Comparison of ENCODE assay signal across 2 cellular contexts in genomic region chr9:129485140-129485758, GRCh38.
TF ChIP-seq lines count a peak whose summit lies in the region.

No MANE protein-coding gene starts in this region.

TF ChIP-seq in K562, 482 proteins besides CTCF, POLR2A, EP300 and RAD21:
- TF ChIP-seq ZBTB33 (CRISPR knock-in tag; IDR thresholded peaks at IDR 0.05) = peak; percentile 1; the same call in 1 of the 2 replicates
- TF ChIP-seq MTA3 (IDR thresholded peaks at IDR 0.05; ENCODE audit: borderline replicate concordance) = no peak
- no peak for TF ChIP-seq SMARCC2 (IDR thresholded peaks at IDR 0.05; ENCODE audit: low read depth)
- no peak for TF ChIP-seq MNT (conservative IDR thresholded peaks at IDR 0.05)
- TF ChIP-seq HIVEP1 (CRISPR knock-in tag; IDR thresholded peaks at IDR 0.05) = no peak
- no peak for TF ChIP-seq ZNF551 (CRISPR knock-in tag; IDR thresholded peaks at IDR 0.05)
- TF ChIP-seq ZKSCAN1 (IDR thresholded peaks at IDR 0.05; ENCODE audit: low read depth, low read length) = peak; percentile 95
- TF ChIP-seq SMARCB1 (IDR thresholded peaks at IDR 0.05; ENCODE audit: insufficient read length, low read depth) = no peak
- TF ChIP-seq SRSF3 (IDR thresholded peaks at IDR 0.05; ENCODE audit: insufficient read depth, low read length) = no peak
TF ChIP-seq in K562: peak in this region for 2.

TF ChIP-seq in WTC11, 78 proteins besides CTCF, POLR2A, EP300 and RAD21 (continued from another document):
- TF ChIP-seq FOXP4 (CRISPR knock-in tag; IDR thresholded peaks at IDR 0.05) = no peak
TF ChIP-seq in WTC11: peak in this region for 0.
